1 cellular context compared by ENCODE assay signal in genomic region chr15:40593588-40594428, GRCh38.
TF ChIP-seq lines count a peak whose summit lies in the region.

A gene with protein sequence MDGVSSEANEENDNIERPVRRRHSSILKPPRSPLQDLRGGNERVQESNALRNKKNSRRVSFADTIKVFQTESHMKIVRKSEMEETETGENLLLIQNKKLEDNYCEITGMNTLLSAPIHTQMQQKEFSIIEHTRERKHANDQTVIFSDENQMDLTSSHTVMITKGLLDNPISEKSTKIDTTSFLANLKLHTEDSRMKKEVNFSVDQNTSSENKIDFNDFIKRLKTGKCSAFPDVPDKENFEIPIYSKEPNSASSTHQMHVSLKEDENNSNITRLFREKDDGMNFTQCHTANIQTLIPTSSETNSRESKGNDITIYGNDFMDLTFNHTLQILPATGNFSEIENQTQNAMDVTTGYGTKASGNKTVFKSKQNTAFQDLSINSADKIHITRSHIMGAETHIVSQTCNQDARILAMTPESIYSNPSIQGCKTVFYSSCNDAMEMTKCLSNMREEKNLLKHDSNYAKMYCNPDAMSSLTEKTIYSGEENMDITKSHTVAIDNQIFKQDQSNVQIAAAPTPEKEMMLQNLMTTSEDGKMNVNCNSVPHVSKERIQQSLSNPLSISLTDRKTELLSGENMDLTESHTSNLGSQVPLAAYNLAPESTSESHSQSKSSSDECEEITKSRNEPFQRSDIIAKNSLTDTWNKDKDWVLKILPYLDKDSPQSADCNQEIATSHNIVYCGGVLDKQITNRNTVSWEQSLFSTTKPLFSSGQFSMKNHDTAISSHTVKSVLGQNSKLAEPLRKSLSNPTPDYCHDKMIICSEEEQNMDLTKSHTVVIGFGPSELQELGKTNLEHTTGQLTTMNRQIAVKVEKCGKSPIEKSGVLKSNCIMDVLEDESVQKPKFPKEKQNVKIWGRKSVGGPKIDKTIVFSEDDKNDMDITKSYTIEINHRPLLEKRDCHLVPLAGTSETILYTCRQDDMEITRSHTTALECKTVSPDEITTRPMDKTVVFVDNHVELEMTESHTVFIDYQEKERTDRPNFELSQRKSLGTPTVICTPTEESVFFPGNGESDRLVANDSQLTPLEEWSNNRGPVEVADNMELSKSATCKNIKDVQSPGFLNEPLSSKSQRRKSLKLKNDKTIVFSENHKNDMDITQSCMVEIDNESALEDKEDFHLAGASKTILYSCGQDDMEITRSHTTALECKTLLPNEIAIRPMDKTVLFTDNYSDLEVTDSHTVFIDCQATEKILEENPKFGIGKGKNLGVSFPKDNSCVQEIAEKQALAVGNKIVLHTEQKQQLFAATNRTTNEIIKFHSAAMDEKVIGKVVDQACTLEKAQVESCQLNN (N-terminal part only) (plus strand): TSS chr15:40594249. CDS start chr15:40602932, 8,683 bp downstream.

TF ChIP-seq in HepG2, 621 proteins besides CTCF, POLR2A, EP300 and RAD21 (continued from another document and continues in another):
- TF ChIP-seq FOXK1 (CRISPR knock-in tag; IDR thresholded peaks at IDR 0.05; ENCODE audit: borderline replicate concordance, low read depth) (peak; percentile 81; the same call in 1 of the 2 replicates), ZNF224 (CRISPR knock-in tag; IDR thresholded peaks at IDR 0.05) (no peak; the same call in 1 of the 2 replicates), SMARCE1 (IDR thresholded peaks at IDR 0.05; ENCODE audit: borderline replicate concordance) (no peak), ZNF616 (CRISPR knock-in tag; IDR thresholded peaks at IDR 0.05; ENCODE audit: low read depth) (no peak), ZNF281 (CRISPR knock-in tag; IDR thresholded peaks at IDR 0.05; ENCODE audit: borderline replicate concordance) (peak; percentile 73), ATF7 (IDR thresholded peaks at IDR 0.05) (peak; percentile 92), ATF7 (CRISPR knock-in tag; IDR thresholded peaks at IDR 0.05) (peak; percentile 91), ZNF749 (CRISPR knock-in tag; IDR thresholded peaks at IDR 0.05; ENCODE audit: borderline replicate concordance) (0 out of 2 replicates have a peak, but pooled peaks have one; percentile 72), MYNN (CRISPR knock-in tag; IDR thresholded peaks at IDR 0.05; ENCODE audit: low read depth) (peak; percentile 43; the same call in 1 of the 2 replicates), ISL2 (CRISPR knock-in tag; IDR thresholded peaks at IDR 0.05) (peak; percentile 60), SMYD3 (CRISPR knock-in tag; IDR thresholded peaks at IDR 0.05) (peak; percentile 46; the same call in 1 of the 2 replicates), PAXIP1 (CRISPR knock-in tag; conservative IDR thresholded peaks at IDR 0.05) (peak; percentile 61), HMG20A (CRISPR knock-in tag; IDR thresholded peaks at IDR 0.05; ENCODE audit: borderline replicate concordance) (peak; percentile 4; the same call in 1 of the 2 replicates), ZKSCAN1 (IDR thresholded peaks at IDR 0.05; ENCODE audit: low read length) (peak; percentile 63; the same call in 1 of the 2 replicates), MEF2D (CRISPR knock-in tag; IDR thresholded peaks at IDR 0.05) (peak; percentile 85; the same call in 1 of the 2 replicates), ARNTL (CRISPR knock-in tag; IDR thresholded peaks at IDR 0.05) (0 out of 2 replicates have a peak, but pooled peaks have one; percentile 44), ZNF674 (CRISPR knock-in tag; IDR thresholded peaks at IDR 0.05; ENCODE audit: low read depth) (no peak), ZNF468 (CRISPR knock-in tag; IDR thresholded peaks at IDR 0.05) (peak; percentile 18; the same call in 1 of the 2 replicates), ZSCAN25 (CRISPR knock-in tag; IDR thresholded peaks at IDR 0.05) (peak; percentile 63; the same call in 1 of the 2 replicates), SRF (IDR thresholded peaks at IDR 0.05; ENCODE audit: low read depth, low read length) (no peak), GFI1 (CRISPR knock-in tag; IDR thresholded peaks at IDR 0.05; ENCODE audit: borderline replicate concordance) (peak; percentile 67), PITX1 (CRISPR knock-in tag; IDR thresholded peaks at IDR 0.05) (peak; percentile 89), ZNF784 (CRISPR knock-in tag; IDR thresholded peaks at IDR 0.05; ENCODE audit: borderline replicate concordance) (peak; percentile 89), LCORL (IDR thresholded peaks at IDR 0.05) (no peak), LCORL (CRISPR knock-in tag; IDR thresholded peaks at IDR 0.05) (peak; percentile 35; the same call in 1 of the 2 replicates), CCAR2 (optimal IDR thresholded peaks at IDR 0.05; ENCODE audit: low read depth, low read length) (peak; percentile 60), ZNF331 (CRISPR knock-in tag; IDR thresholded peaks at IDR 0.05) (peak; percentile 90; the same call in 1 of the 2 replicates), SMAD1 (CRISPR knock-in tag; IDR thresholded peaks at IDR 0.05; ENCODE audit: borderline replicate concordance, low read depth) (no peak), TCF7 (IDR thresholded peaks at IDR 0.05; ENCODE audit: low read depth) (no peak), ZNF556 (CRISPR knock-in tag; IDR thresholded peaks at IDR 0.05; ENCODE audit: borderline replicate concordance) (peak; percentile 90; the same call in 1 of the 2 replicates), ZNF337 (CRISPR knock-in tag; IDR thresholded peaks at IDR 0.05; ENCODE audit: borderline replicate concordance, low read depth) (peak; percentile 86; the same call in 1 of the 2 replicates), WIZ (CRISPR knock-in tag; IDR thresholded peaks at IDR 0.05) (no peak), NFIC (IDR thresholded peaks at IDR 0.05; ENCODE audit: low read length) (peak; percentile 76), NCOR1 (IDR thresholded peaks at IDR 0.05; ENCODE audit: borderline replicate concordance, low read length) (peak; percentile 88), NFYB (CRISPR knock-in tag; IDR thresholded peaks at IDR 0.05) (peak; percentile 54), POLR2AphosphoS5 (IDR thresholded peaks at IDR 0.05; ENCODE audit: low read depth, low read length) (peak; percentile 64), THAP11 (CRISPR knock-in tag; IDR thresholded peaks at IDR 0.05) (peak; percentile 87), ARID3A (IDR thresholded peaks at IDR 0.05; ENCODE audit: low read depth, low read length) (peak; percentile 89)
- TF ChIP-seq, protein P1, sequence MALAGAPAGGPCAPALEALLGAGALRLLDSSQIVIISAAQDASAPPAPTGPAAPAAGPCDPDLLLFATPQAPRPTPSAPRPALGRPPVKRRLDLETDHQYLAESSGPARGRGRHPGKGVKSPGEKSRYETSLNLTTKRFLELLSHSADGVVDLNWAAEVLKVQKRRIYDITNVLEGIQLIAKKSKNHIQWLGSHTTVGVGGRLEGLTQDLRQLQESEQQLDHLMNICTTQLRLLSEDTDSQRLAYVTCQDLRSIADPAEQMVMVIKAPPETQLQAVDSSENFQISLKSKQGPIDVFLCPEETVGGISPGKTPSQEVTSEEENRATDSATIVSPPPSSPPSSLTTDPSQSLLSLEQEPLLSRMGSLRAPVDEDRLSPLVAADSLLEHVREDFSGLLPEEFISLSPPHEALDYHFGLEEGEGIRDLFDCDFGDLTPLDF (CRISPR knock-in tag; IDR thresholded peaks at IDR 0.05): peak; percentile 79
- TF ChIP-seq, protein P2, sequence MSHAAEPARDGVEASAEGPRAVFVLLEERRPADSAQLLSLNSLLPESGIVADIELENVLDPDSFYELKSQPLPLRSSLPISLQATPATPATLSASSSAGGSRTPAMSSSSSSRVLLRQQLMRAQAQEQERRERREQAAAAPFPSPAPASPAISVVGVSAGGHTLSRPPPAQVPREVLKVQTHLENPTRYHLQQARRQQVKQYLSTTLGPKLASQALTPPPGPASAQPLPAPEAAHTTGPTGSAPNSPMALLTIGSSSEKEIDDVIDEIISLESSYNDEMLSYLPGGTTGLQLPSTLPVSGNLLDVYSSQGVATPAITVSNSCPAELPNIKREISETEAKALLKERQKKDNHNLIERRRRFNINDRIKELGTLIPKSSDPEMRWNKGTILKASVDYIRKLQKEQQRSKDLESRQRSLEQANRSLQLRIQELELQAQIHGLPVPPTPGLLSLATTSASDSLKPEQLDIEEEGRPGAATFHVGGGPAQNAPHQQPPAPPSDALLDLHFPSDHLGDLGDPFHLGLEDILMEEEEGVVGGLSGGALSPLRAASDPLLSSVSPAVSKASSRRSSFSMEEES (CRISPR knock-in tag; IDR thresholded peaks at IDR 0.05): peak; percentile 40; the same call in 1 of the 2 replicates
- TF ChIP-seq, protein P3, sequence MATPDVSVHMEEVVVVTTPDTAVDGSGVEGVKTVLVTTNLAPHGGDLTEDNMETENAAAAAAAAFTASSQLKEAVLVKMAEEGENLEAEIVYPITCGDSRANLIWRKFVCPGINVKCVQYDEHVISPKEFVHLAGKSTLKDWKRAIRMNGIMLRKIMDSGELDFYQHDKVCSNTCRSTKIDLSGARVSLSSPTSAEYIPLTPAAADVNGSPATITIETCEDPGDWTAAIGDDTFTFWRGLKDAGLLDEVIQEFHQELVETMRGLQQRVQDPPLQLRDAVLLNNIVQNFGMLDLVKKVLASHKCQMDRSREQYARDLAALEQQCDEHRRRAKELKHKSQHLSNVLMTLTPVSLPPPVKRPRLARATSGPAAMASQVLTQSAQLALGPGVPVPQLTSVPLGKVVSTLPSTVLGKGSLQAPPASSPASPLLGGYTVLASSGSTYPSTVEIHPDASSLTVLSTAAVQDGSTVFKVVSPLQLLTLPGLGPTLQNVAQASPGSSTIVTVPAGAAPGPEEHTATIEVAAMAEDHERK (CRISPR knock-in tag; IDR thresholded peaks at IDR 0.05; ENCODE audit: low read depth): peak; percentile 64; the same call in 1 of the 2 replicates
- TF ChIP-seq, protein P4, sequence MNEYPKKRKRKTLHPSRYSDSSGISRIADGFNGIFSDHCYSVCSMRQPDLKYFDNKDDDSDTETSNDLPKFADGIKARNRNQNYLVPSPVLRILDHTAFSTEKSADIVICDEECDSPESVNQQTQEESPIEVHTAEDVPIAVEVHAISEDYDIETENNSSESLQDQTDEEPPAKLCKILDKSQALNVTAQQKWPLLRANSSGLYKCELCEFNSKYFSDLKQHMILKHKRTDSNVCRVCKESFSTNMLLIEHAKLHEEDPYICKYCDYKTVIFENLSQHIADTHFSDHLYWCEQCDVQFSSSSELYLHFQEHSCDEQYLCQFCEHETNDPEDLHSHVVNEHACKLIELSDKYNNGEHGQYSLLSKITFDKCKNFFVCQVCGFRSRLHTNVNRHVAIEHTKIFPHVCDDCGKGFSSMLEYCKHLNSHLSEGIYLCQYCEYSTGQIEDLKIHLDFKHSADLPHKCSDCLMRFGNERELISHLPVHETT (CRISPR knock-in tag; conservative IDR thresholded peaks at IDR 0.05): peak; percentile 48; the same call in 1 of the 2 replicates
